Comparison of ENCODE assay signal across 8 cellular contexts in the genomic region with DNA sequence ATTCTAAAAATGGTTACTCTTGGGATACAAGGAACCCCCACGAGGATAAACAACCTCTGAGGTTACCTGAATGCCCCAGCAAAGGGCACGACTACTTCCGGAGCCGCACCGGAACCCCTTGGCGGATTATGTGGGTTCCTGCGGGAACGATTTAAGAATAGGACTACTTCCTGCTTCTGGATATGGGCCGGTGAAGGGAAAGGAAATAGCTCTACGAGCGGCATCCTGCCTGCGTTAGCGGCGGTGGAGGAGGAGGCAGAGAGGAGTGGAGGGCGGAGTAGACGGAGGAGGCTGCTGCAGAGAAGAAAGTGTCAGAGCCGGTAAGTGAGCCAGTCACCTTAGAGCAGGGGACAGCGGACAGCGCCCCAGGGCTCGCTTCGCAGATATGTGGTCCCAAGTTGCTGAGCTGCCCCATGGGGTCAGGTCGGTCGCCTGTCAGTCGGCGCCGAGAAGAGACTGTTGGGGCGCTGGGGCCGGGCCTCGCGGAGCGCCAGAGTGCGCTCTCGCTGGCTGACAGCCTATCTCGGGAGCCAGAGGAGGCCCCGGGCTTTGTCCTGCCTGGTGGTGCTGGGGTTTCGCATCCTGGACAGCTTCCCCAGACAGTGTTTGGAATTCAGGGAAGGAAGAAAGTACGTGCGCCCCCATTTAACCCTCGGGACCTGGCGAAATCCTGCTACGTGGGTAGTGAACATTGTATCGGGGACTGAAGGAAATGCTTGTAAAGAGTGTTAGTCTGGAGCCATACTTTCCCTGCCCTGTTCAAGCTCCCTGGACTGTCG. TPM values are rescaled to one million over a fixed set of nuclear protein-coding genes. Genes with fewer than 3 reads are reported as not detected.
A peak's percentile ranks its signal among the peaks of the same experiment; 100 is the strongest.
DNase-seq lines count a peak whose midpoint lies in the region; ATAC-seq and TF ChIP-seq lines count a peak whose summit lies in the region.

KLHL20 (plus strand) TSS at position 223 of the 779 bp plus-strand sequence. CDS start 1,063 bp downstream, outside the sequence.

- H3K36me3 Mint-ChIP-seq in progenitor cell of endocrine pancreas (ENCODE audit: insufficient read depth), result no peaks in the 10 kb centered on the region

- H3K27ac ChIP-seq in left ventricle myocardium inferior (replicated peaks), result peak within 1 kb of the TSS; percentile 96

- peaks cover 9% of the 10 kb centered on the region for H3K27me3 ChIP-seq in left ventricle myocardium inferior (ENCODE audit: low read depth)

- intact Hi-C loops in T-helper 1 cell treated with Interleukin-12 subunit alpha and Interleukin-12 subunit beta and Interleukin-4 antibody, amounts not matched to agents 30 ng/mL and 1 ng/mL, for 36 hours (cut with micrococcal nuclease), result loop anchor here (1.0 to 10.0 kb wide), 12 partner anchors 109 to 1934 kb away; partner anchors contain the start of genes CACYBP, CENPL, DARS2 and METTL13
- intact Hi-C loops in left ventricle myocardium inferior (cut with micrococcal nuclease), result loop anchor here (10.0 kb wide), 1 partner anchor 290 kb away; no protein-coding TSS in a partner anchor

- H3K4me3 ChIP-seq in left ventricle myocardium inferior, result peak within 1 kb of the TSS; percentile 93

- peak within 1 kb of the TSS; percentile 96 for H3K4me3 Mint-ChIP-seq in progenitor cell of endocrine pancreas (ENCODE audit: low read depth)

- peaks cover 15% of the 10 kb centered on the region for H3K4me1 Mint-ChIP-seq in progenitor cell of endocrine pancreas (ENCODE audit: low read depth)

- H3K27ac Mint-ChIP-seq in progenitor cell of endocrine pancreas, result peak within 1 kb of the TSS; percentile 96

- peaks cover 7% of the 10 kb centered on the region for H3K36me3 ChIP-seq in left ventricle myocardium inferior

- DNase-seq in GM13976 (ENCODE audit: low spot score), result peak; percentile 85
- DNase-seq in NCI-H146 treated with DMSO at 0.1 percent for 48 hours (lab: John Stamatoyannopoulos, UW; ENCODE audit: unreplicated experiment), result peak; percentile 85
- peak; percentile 91 for DNase-seq in amniotic epithelial cell (ENCODE audit: low read depth)
- peak; percentile 69 for DNase-seq in left ventricle myocardium inferior
- DNase-seq in progenitor cell of endocrine pancreas (ENCODE audit: low spot score, unreplicated experiment), result peak; percentile 61
- peak; percentile 87 for DNase-seq in ureter (ENCODE audit: low spot score)

- no peaks in the 10 kb centered on the region for H3K9me3 Mint-ChIP-seq in progenitor cell of endocrine pancreas (ENCODE audit: low read depth)

- peaks cover 36% of the 10 kb centered on the region for H3K4me1 ChIP-seq in left ventricle myocardium inferior

- peaks cover 5% of the 10 kb centered on the region for H3K27me3 Mint-ChIP-seq in progenitor cell of endocrine pancreas

- H3K9me3 ChIP-seq in left ventricle myocardium inferior (replicated peaks), result no peaks in the 10 kb centered on the region

- ATAC-seq in HG02870 (IDR thresholded peaks at IDR 0.05; ENCODE audit: unreplicated experiment), result peak; percentile 93

- no peak for TF ChIP-seq CTCF in GM13976 (IDR thresholded peaks at IDR 0.05; ENCODE audit: borderline replicate concordance, control extremely low read depth, extremely low read depth, insufficient read depth, missing control alignments)
- TF ChIP-seq CTCF in left ventricle myocardium inferior (IDR thresholded peaks at IDR 0.05; ENCODE audit: borderline replicate concordance), result peak; percentile 15
- no peak for TF ChIP-seq CTCF in progenitor cell of endocrine pancreas (IDR thresholded peaks at IDR 0.05; ENCODE audit: unreplicated experiment)

- in situ Hi-C loops in GM13976 (cut with MboI; ENCODE audit: low sequenced_read_pairs, unreplicated experiment), result no loop called here

RNA-seq across cellular contexts. Expression of gene KLHL20, which starts in this region (rescaled TPM):
- total RNA-seq in T-helper 1 cell treated with Interleukin-12 subunit alpha and Interleukin-12 subunit beta and Interleukin-4 antibody, amounts not matched to agents 30 ng/mL and 1 ng/mL, for 36 hours, result 23.0 and 23.4 TPM in 2 replicates
- total RNA-seq in left ventricle myocardium inferior (16.2 TPM), progenitor cell of endocrine pancreas (18.1 and 19.9 TPM in 2 replicates), ureter (28.8 TPM)

Comparison
In these comparisons a context has a peak if more than half of its experiments do, and no peak if none do; other contexts are left out.
1. Peak in every context shown above with its lines: DNase-seq, ATAC-seq, H3K4me3 ChIP-seq and H3K27ac ChIP-seq.